1 cellular context compared by ENCODE assay signal in the genomic region with DNA sequence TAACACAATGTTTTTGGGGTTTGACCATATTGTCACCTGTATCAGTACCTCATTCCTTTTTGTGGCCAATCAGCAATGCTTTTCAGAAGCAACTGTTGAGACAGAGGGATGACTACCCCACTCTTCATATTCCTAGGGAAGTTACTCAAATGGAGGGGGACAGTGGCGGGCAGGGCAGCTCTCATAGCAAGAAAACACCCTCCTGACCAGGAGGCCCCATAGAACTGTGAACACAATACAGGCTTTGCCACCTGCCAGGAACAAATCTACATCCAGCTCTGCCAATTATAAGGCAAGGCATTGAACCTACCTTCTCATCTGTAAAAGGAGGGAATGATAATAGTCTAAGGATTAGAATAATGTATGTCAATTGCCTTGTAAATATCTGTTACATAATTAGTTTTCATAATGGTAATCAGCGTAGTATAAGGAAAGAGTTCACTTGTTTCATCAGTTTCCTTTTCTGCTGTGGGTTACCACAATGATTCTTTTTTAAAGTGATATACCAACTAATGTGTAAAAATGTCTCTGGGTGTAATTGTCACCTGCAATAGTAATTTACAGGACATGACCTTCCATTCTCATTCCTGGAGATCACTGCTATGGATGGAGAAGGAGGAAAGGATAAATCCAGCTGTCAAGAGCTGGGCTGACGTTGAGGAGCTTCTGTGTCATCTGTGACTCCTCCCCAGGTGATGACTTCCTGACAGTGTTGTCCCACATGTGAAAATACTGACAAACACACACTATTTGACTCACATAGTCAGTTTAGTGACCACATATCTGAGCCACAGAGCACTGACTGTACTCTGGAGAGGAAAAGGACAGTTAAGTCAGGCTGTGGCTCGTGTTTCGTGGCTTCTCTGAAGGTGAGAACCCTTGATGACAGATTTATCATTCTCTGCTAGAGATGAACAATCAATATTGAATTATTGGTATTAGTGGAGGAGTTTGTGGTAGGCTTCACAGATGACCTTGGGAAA.
TF ChIP-seq lines count a peak whose summit lies in the region.

No MANE protein-coding gene starts in this region.

TF ChIP-seq in GM12878, 131 proteins besides CTCF, POLR2A, EP300 and RAD21 (continues in another document):
- TF ChIP-seq SREBF2 (IDR thresholded peaks at IDR 0.05; ENCODE audit: low read length) = no peak
- TF ChIP-seq, protein P1, sequence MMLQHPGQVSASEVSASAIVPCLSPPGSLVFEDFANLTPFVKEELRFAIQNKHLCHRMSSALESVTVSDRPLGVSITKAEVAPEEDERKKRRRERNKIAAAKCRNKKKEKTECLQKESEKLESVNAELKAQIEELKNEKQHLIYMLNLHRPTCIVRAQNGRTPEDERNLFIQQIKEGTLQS (IDR thresholded peaks at IDR 0.05; ENCODE audit: borderline replicate concordance, extremely low read depth, low read depth, low read length) = no peak
- TF ChIP-seq TCF12 (IDR thresholded peaks at IDR 0.05; ENCODE audit: low read depth, low read length) = peak; percentile 45; the same call in 1 of the 2 replicates
- peak; percentile 69; the same call in 1 of the 2 replicates for TF ChIP-seq PAX5 (IDR thresholded peaks at IDR 0.05; ENCODE audit: borderline replicate concordance, low read depth, low read length)
- TF ChIP-seq TBL1XR1 (IDR thresholded peaks at IDR 0.05; ENCODE audit: low read depth, low read length) = peak; percentile 60
- peak; percentile 77; the same call in 1 of the 2 replicates for TF ChIP-seq STAT3 (IDR thresholded peaks at IDR 0.05; ENCODE audit: low read depth, low read length)
- TF ChIP-seq, protein P2, sequence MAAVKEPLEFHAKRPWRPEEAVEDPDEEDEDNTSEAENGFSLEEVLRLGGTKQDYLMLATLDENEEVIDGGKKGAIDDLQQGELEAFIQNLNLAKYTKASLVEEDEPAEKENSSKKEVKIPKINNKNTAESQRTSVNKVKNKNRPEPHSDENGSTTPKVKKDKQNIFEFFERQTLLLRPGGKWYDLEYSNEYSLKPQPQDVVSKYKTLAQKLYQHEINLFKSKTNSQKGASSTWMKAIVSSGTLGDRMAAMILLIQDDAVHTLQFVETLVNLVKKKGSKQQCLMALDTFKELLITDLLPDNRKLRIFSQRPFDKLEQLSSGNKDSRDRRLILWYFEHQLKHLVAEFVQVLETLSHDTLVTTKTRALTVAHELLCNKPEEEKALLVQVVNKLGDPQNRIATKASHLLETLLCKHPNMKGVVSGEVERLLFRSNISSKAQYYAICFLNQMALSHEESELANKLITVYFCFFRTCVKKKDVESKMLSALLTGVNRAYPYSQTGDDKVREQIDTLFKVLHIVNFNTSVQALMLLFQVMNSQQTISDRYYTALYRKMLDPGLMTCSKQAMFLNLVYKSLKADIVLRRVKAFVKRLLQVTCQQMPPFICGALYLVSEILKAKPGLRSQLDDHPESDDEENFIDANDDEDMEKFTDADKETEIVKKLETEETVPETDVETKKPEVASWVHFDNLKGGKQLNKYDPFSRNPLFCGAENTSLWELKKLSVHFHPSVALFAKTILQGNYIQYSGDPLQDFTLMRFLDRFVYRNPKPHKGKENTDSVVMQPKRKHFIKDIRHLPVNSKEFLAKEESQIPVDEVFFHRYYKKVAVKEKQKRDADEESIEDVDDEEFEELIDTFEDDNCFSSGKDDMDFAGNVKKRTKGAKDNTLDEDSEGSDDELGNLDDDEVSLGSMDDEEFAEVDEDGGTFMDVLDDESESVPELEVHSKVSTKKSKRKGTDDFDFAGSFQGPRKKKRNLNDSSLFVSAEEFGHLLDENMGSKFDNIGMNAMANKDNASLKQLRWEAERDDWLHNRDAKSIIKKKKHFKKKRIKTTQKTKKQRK (IDR thresholded peaks at IDR 0.05; ENCODE audit: low read depth, low read length) = no peak
- TF ChIP-seq, protein P3, sequence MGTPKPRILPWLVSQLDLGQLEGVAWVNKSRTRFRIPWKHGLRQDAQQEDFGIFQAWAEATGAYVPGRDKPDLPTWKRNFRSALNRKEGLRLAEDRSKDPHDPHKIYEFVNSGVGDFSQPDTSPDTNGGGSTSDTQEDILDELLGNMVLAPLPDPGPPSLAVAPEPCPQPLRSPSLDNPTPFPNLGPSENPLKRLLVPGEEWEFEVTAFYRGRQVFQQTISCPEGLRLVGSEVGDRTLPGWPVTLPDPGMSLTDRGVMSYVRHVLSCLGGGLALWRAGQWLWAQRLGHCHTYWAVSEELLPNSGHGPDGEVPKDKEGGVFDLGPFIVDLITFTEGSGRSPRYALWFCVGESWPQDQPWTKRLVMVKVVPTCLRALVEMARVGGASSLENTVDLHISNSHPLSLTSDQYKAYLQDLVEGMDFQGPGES (IDR thresholded peaks at IDR 0.05) = no peak
- TF ChIP-seq ATF7 (IDR thresholded peaks at IDR 0.05; ENCODE audit: low read depth) = peak; percentile 74
- TF ChIP-seq TCF7 (IDR thresholded peaks at IDR 0.05; ENCODE audit: borderline replicate concordance) = no peak
- TF ChIP-seq, protein P4, sequence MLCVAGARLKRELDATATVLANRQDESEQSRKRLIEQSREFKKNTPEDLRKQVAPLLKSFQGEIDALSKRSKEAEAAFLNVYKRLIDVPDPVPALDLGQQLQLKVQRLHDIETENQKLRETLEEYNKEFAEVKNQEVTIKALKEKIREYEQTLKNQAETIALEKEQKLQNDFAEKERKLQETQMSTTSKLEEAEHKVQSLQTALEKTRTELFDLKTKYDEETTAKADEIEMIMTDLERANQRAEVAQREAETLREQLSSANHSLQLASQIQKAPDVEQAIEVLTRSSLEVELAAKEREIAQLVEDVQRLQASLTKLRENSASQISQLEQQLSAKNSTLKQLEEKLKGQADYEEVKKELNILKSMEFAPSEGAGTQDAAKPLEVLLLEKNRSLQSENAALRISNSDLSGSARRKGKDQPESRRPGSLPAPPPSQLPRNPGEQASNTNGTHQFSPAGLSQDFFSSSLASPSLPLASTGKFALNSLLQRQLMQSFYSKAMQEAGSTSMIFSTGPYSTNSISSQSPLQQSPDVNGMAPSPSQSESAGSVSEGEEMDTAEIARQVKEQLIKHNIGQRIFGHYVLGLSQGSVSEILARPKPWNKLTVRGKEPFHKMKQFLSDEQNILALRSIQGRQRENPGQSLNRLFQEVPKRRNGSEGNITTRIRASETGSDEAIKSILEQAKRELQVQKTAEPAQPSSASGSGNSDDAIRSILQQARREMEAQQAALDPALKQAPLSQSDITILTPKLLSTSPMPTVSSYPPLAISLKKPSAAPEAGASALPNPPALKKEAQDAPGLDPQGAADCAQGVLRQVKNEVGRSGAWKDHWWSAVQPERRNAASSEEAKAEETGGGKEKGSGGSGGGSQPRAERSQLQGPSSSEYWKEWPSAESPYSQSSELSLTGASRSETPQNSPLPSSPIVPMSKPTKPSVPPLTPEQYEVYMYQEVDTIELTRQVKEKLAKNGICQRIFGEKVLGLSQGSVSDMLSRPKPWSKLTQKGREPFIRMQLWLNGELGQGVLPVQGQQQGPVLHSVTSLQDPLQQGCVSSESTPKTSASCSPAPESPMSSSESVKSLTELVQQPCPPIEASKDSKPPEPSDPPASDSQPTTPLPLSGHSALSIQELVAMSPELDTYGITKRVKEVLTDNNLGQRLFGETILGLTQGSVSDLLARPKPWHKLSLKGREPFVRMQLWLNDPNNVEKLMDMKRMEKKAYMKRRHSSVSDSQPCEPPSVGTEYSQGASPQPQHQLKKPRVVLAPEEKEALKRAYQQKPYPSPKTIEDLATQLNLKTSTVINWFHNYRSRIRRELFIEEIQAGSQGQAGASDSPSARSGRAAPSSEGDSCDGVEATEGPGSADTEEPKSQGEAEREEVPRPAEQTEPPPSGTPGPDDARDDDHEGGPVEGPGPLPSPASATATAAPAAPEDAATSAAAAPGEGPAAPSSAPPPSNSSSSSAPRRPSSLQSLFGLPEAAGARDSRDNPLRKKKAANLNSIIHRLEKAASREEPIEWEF (IDR thresholded peaks at IDR 0.05; ENCODE audit: insufficient replicate concordance, low read depth, low read length) = peak; percentile 89
- TF ChIP-seq CHD1 (IDR thresholded peaks at IDR 0.05; ENCODE audit: low read depth, low read length) = no peak
- TF ChIP-seq ZBED1 (IDR thresholded peaks at IDR 0.05; ENCODE audit: borderline replicate concordance) = peak; percentile 70; the same call in 1 of the 2 replicates
- peak; percentile 88; the same call in 1 of the 2 replicates for TF ChIP-seq RCOR1 (conservative IDR thresholded peaks at IDR 0.05; ENCODE audit: low read depth, low read length)
- TF ChIP-seq STAT1 (conservative IDR thresholded peaks at IDR 0.05) = no peak
- TF ChIP-seq NBN (IDR thresholded peaks at IDR 0.05) = peak; percentile 54; the same call in 1 of the 2 replicates
- no peak for TF ChIP-seq SRF (IDR thresholded peaks at IDR 0.05; ENCODE audit: low read depth in 2 of 2, low read length in 2 of 2)
- TF ChIP-seq, protein P5, sequence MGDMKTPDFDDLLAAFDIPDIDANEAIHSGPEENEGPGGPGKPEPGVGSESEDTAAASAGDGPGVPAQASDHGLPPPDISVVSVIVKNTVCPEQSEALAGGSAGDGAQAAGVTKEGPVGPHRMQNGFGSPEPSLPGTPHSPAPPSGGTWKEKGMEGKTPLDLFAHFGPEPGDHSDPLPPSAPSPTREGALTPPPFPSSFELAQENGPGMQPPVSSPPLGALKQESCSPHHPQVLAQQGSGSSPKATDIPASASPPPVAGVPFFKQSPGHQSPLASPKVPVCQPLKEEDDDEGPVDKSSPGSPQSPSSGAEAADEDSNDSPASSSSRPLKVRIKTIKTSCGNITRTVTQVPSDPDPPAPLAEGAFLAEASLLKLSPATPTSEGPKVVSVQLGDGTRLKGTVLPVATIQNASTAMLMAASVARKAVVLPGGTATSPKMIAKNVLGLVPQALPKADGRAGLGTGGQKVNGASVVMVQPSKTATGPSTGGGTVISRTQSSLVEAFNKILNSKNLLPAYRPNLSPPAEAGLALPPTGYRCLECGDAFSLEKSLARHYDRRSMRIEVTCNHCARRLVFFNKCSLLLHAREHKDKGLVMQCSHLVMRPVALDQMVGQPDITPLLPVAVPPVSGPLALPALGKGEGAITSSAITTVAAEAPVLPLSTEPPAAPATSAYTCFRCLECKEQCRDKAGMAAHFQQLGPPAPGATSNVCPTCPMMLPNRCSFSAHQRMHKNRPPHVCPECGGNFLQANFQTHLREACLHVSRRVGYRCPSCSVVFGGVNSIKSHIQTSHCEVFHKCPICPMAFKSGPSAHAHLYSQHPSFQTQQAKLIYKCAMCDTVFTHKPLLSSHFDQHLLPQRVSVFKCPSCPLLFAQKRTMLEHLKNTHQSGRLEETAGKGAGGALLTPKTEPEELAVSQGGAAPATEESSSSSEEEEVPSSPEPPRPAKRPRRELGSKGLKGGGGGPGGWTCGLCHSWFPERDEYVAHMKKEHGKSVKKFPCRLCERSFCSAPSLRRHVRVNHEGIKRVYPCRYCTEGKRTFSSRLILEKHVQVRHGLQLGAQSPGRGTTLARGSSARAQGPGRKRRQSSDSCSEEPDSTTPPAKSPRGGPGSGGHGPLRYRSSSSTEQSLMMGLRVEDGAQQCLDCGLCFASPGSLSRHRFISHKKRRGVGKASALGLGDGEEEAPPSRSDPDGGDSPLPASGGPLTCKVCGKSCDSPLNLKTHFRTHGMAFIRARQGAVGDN (IDR thresholded peaks at IDR 0.05) = peak; percentile 82
- TF ChIP-seq, protein P6, sequence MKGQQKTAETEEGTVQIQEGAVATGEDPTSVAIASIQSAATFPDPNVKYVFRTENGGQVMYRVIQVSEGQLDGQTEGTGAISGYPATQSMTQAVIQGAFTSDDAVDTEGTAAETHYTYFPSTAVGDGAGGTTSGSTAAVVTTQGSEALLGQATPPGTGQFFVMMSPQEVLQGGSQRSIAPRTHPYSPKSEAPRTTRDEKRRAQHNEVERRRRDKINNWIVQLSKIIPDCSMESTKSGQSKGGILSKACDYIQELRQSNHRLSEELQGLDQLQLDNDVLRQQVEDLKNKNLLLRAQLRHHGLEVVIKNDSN (IDR thresholded peaks at IDR 0.05; ENCODE audit: borderline replicate concordance, extremely low read length, insufficient read depth, low read depth, low read length) = no peak
- no peak for TF ChIP-seq YY1 (IDR thresholded peaks at IDR 0.05; ENCODE audit: low read depth, low read length)
- TF ChIP-seq, protein P7, sequence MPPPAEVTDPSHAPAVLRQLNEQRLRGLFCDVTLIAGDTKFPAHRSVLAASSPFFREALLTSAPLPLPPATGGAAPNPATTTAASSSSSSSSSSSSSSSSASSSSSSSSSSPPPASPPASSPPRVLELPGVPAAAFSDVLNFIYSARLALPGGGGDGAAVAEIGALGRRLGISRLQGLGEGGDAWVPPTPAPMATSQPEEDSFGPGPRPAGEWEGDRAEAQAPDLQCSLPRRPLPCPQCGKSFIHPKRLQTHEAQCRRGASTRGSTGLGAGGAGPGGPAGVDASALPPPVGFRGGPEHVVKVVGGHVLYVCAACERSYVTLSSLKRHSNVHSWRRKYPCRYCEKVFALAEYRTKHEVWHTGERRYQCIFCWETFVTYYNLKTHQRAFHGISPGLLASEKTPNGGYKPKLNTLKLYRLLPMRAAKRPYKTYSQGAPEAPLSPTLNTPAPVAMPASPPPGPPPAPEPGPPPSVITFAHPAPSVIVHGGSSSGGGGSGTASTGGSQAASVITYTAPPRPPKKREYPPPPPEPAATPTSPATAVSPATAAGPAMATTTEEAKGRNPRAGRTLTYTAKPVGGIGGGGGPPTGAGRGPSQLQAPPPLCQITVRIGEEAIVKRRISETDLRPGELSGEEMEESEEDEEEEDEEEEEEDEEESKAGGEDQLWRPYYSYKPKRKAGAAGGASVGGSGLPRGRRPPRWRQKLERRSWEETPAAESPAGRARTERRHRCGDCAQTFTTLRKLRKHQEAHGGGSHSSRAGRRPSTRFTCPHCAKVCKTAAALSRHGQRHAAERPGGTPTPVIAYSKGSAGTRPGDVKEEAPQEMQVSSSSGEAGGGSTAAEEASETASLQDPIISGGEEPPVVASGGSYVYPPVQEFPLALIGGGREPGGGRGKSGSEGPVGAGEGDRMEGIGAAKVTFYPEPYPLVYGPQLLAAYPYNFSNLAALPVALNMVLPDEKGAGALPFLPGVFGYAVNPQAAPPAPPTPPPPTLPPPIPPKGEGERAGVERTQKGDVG (CRISPR knock-in tag; IDR thresholded peaks at IDR 0.05) = no peak
- TF ChIP-seq CBX5 (IDR thresholded peaks at IDR 0.05; ENCODE audit: low read depth) = no peak
- TF ChIP-seq CHD4 (IDR thresholded peaks at IDR 0.05) = no peak
- peak; percentile 67; the same call in 1 of the 2 replicates for TF ChIP-seq TCF3 (IDR thresholded peaks at IDR 0.05; ENCODE audit: borderline replicate concordance, insufficient read depth, low read depth, low read length)
- TF ChIP-seq, protein P8, sequence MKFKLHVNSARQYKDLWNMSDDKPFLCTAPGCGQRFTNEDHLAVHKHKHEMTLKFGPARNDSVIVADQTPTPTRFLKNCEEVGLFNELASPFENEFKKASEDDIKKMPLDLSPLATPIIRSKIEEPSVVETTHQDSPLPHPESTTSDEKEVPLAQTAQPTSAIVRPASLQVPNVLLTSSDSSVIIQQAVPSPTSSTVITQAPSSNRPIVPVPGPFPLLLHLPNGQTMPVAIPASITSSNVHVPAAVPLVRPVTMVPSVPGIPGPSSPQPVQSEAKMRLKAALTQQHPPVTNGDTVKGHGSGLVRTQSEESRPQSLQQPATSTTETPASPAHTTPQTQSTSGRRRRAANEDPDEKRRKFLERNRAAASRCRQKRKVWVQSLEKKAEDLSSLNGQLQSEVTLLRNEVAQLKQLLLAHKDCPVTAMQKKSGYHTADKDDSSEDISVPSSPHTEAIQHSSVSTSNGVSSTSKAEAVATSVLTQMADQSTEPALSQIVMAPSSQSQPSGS (IDR thresholded peaks at IDR 0.05; ENCODE audit: low read length) = peak; percentile 90
- TF ChIP-seq, protein P9, sequence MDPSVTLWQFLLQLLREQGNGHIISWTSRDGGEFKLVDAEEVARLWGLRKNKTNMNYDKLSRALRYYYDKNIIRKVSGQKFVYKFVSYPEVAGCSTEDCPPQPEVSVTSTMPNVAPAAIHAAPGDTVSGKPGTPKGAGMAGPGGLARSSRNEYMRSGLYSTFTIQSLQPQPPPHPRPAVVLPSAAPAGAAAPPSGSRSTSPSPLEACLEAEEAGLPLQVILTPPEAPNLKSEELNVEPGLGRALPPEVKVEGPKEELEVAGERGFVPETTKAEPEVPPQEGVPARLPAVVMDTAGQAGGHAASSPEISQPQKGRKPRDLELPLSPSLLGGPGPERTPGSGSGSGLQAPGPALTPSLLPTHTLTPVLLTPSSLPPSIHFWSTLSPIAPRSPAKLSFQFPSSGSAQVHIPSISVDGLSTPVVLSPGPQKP (IDR thresholded peaks at IDR 0.05; ENCODE audit: low read depth, low read length) = no peak
- peak; percentile 40; the same call in 1 of the 2 replicates for TF ChIP-seq FOXM1 (IDR thresholded peaks at IDR 0.05; ENCODE audit: low read depth, low read length)
